ENCODE assay signal across 16 cellular contexts in the genomic region with DNA sequence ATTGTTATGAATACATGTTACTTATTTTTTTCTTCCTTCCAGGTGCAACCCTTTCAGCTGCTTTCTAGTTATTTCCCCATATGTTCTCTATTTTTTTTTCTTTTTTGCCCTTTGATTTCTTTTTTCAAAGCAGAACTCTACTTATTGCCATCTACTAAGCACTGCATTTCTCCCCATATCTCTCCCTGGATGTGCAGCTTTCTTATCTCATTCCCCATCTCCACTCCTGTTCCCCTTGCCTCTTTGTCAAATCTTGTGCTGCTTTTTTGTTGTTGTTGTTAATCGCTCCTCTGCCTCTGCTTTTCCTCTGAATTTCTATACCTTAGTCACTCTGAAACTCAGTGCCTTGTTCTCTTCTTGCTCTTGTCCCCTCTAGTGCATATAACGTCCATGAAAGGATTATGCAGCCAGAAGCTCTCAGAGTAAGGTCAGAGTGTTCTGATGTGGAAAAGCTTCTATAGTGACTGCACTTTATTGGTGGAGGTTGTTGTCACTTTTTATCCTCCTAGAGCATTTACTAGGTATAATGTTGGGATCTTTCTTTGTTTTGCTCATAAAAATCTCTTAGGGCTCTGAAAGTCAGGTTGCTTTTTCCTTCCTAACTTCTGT. TPM values are rescaled to one million over a fixed set of nuclear protein-coding genes. Genes with fewer than 3 reads are reported as not detected.
DNase-seq lines count a peak whose midpoint lies in the region; ATAC-seq and TF ChIP-seq lines count a peak whose summit lies in the region.
"Had no signal": no experiment of that assay in that cellular context is flagged by ENCODE, and none has a peak within 500 bp of the region (broad histone marks: within the 10 kb centered on the region; RNA-seq: fewer than 3 reads in every experiment).

No MANE protein-coding gene starts in this region.

- ATAC-seq in SK-N-SH treated with all-trans-retinoic acid at 6 μM for 48 hours, result no peak
- no peak for ATAC-seq in GM18498 (IDR thresholded peaks at IDR 0.05; ENCODE audit: unreplicated experiment)
- no peak for ATAC-seq in GM21390 (IDR thresholded peaks at IDR 0.05; ENCODE audit: unreplicated experiment)
- ATAC-seq: CD8-positive, alpha-beta T cell had no signal

- no peaks in the 10 kb centered on the region for H3K27me3 Mint-ChIP-seq in mesothelial cell of epicardium (ENCODE audit: low read depth)

- no peaks in the 10 kb centered on the region for H3F3A ChIP-seq in SK-N-SH (replicated peaks; ENCODE audit: insufficient read depth)

- H3K4me3 Mint-ChIP-seq in mesothelial cell of epicardium, result no peak overlapping the region
- H3K4me3 Mint-ChIP-seq: CD8-positive, alpha-beta T cell had no signal

- no peak overlapping the region; the same call in 1 of the 2 replicates for H2AFZ ChIP-seq in SK-N-SH (ENCODE audit: low read depth)
- H2AFZ ChIP-seq: GM23248, PC-9 had no signal

- H3K36me3 Mint-ChIP-seq in mesothelial cell of epicardium, result no peaks in the 10 kb centered on the region
- H3K36me3 Mint-ChIP-seq: CD8-positive, alpha-beta T cell had no signal

- H3K9ac ChIP-seq in SK-N-SH (no peak overlapping the region), skeletal muscle tissue (ENCODE audit: low read depth in 1 of 3, low read length in 3 of 3) (no peak overlapping the region)
- H3K9ac ChIP-seq: BLaER1, GM23248 had no signal

- H3K4me1 Mint-ChIP-seq in mesothelial cell of epicardium, result peaks cover 16% of the 10 kb centered on the region

- H3K36me3 ChIP-seq in SK-N-SH (replicated peaks in 1 of 2; ENCODE audit: control insufficient read depth in 1 of 2, insufficient read depth in 2 of 2, low read length in 1 of 2), result no peaks in the 10 kb centered on the region
- no peaks in the 10 kb centered on the region for H3K36me3 ChIP-seq in WERI-Rb-1
- H3K36me3 ChIP-seq in skeletal muscle tissue (ENCODE audit: control insufficient read depth in 3 of 3, insufficient read depth in 3 of 3, low read length in 3 of 3), result no peaks in the 10 kb centered on the region
- H3K36me3 ChIP-seq: BLaER1 had no signal

- no peak overlapping the region for H3K4me2 ChIP-seq in SK-N-SH
- H3K4me2 ChIP-seq: BLaER1, PC-9 had no signal

- no peaks in the 10 kb centered on the region for H4K20me1 ChIP-seq in SK-N-SH (ENCODE audit: insufficient read depth)
- H4K20me1 ChIP-seq: BLaER1 had no signal

- POLR2A ChIA-PET in SK-N-SH (lab: Yijun Ruan, JAX), result no interaction called here

- no peaks in the 10 kb centered on the region for H3K79me2 ChIP-seq in SK-N-SH (ENCODE audit: insufficient read depth)

- no peak for TF ChIP-seq EP300 in SK-N-SH (IDR thresholded peaks at IDR 0.05; ENCODE audit: borderline replicate concordance in 1 of 2, low read depth in 1 of 2, low read length in 1 of 2)

- intact Hi-C loops in posterior cingulate gyrus (cut with DNase I), result no loop called here

- no peaks in the 10 kb centered on the region for H3K9me3 ChIP-seq in SK-N-SH
- no peaks in the 10 kb centered on the region for H3K9me3 ChIP-seq in WERI-Rb-1 (ENCODE audit: severe bottlenecking)
- no peaks in the 10 kb centered on the region for H3K9me3 ChIP-seq in skeletal muscle tissue (ENCODE audit: control insufficient read depth in 3 of 3, low read length in 3 of 3)
- H3K9me3 ChIP-seq: BLaER1 had no signal

- H3K27ac ChIP-seq in SK-N-SH (ENCODE audit: low read depth in 2 of 2, low read length in 1 of 2) (no peak overlapping the region), WERI-Rb-1 (peak overlapping the region; percentile 23), skeletal muscle tissue (ENCODE audit: low read depth, low read length) (peak overlapping the region; percentile 65)
- H3K27ac ChIP-seq: BLaER1, GM23248, PC-9 had no signal

- H3K4me1 ChIP-seq in SK-N-SH (ENCODE audit: control insufficient read depth in 1 of 2, insufficient read depth in 2 of 2, low read depth in 1 of 2, low read length in 1 of 2) (no peaks in the 10 kb centered on the region; a peak in 1 of 4 replicates), skeletal muscle tissue (ENCODE audit: control insufficient read depth in 3 of 3, insufficient read depth in 3 of 3, low read length in 3 of 3) (peaks cover 6 to 7% (median 7%) of the 10 kb centered on the region in 3 donors)
- H3K4me1 ChIP-seq: BLaER1 had no signal

- DNase-seq in SK-N-SH (no peak), WERI-Rb-1 (no peak), mesothelial cell of epicardium (ENCODE audit: low spot score in 2 of 2, unreplicated experiment in 2 of 2) (no peak), posterior cingulate gyrus (no peak)
- DNase-seq: CD8-positive, alpha-beta T cell; DND-41; GM23248; NCI-H1105 treated with DMSO at 0.1 percent for 48 hours; NCI-H1930; NCI-H510A; PC-9 had no signal

- H3K4me3 ChIP-seq in SK-N-SH (ENCODE audit: low read depth in 2 of 2, low read length in 1 of 2) (no peak overlapping the region), WERI-Rb-1 (ENCODE audit: low read depth, low read length) (no peak overlapping the region), skeletal muscle tissue (ENCODE audit: low read length in 3 of 3) (peak overlapping the region in 1 of 3 donors; percentile 10)
- H3K4me3 ChIP-seq: BLaER1, GM23248, PC-9 had no signal

- no peak for TF ChIP-seq CTCF in SK-N-SH (IDR thresholded peaks at IDR 0.05)
- no peak for TF ChIP-seq CTCF in WERI-Rb-1 (IDR thresholded peaks at IDR 0.05; ENCODE audit: low read depth, low read length)
- no peak for TF ChIP-seq CTCF in mesothelial cell of epicardium (IDR thresholded peaks at IDR 0.05; ENCODE audit: unreplicated experiment)

- no peaks in the 10 kb centered on the region for H3K9me3 Mint-ChIP-seq in mesothelial cell of epicardium
- H3K9me3 Mint-ChIP-seq: CD8-positive, alpha-beta T cell had no signal

- CTCF ChIA-PET in SK-N-SH (lab: Yijun Ruan, JAX), result no interaction called here

- H3K27ac Mint-ChIP-seq in mesothelial cell of epicardium, result peak overlapping the region; percentile 0
- H3K27ac Mint-ChIP-seq: CD8-positive, alpha-beta T cell had no signal

- no peak for TF ChIP-seq RAD21 in SK-N-SH (IDR thresholded peaks at IDR 0.05; ENCODE audit: low read length)

- H3K9me2 ChIP-seq in SK-N-SH, result no peaks in the 10 kb centered on the region

- WGBS in SK-N-SH (ENCODE audit: low lambda C conversion rate), result 82% methylated on average over 2 of the region's 2 CpGs

- H3K27me3 ChIP-seq in SK-N-SH (ENCODE audit: insufficient read depth) (no peaks in the 10 kb centered on the region), WERI-Rb-1 (ENCODE audit: insufficient read depth, low read depth, severe bottlenecking) (no peaks in the 10 kb centered on the region), skeletal muscle tissue (ENCODE audit: control insufficient read depth in 3 of 3, insufficient read depth in 3 of 3, low read length in 3 of 3) (no peaks in the 10 kb centered on the region)
- H3K27me3 ChIP-seq: BLaER1 had no signal

TF ChIP-seq in SK-N-SH, 30 proteins besides CTCF, POLR2A, EP300 and RAD21:
- TF ChIP-seq GATA2 (CRISPR knock-in tag; IDR thresholded peaks at IDR 0.05) (peak; percentile 45), CHD2 (IDR thresholded peaks at IDR 0.05; ENCODE audit: low read length, partially characterized antibody) (no peak)

TF ChIP-seq in SK-N-SH treated with all-trans-retinoic acid at 6 μM for 48 hours, 23 proteins besides CTCF, POLR2A, EP300 and RAD21:
- TF ChIP-seq, protein P1, sequence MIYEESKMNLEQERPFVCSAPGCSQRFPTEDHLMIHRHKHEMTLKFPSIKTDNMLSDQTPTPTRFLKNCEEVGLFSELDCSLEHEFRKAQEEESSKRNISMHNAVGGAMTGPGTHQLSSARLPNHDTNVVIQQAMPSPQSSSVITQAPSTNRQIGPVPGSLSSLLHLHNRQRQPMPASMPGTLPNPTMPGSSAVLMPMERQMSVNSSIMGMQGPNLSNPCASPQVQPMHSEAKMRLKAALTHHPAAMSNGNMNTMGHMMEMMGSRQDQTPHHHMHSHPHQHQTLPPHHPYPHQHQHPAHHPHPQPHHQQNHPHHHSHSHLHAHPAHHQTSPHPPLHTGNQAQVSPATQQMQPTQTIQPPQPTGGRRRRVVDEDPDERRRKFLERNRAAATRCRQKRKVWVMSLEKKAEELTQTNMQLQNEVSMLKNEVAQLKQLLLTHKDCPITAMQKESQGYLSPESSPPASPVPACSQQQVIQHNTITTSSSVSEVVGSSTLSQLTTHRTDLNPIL (CRISPR knock-in tag; IDR thresholded peaks at IDR 0.05; ENCODE audit: low read depth), result no peak
- TF ChIP-seq TOX (CRISPR knock-in tag; IDR thresholded peaks at IDR 0.05; ENCODE audit: borderline replicate concordance) (no peak), SNAI2 (CRISPR knock-in tag; IDR thresholded peaks at IDR 0.05) (no peak), ZFP3 (CRISPR knock-in tag; IDR thresholded peaks at IDR 0.05) (no peak), ZC3H10 (CRISPR knock-in tag; IDR thresholded peaks at IDR 0.05) (no peak)
- TF ChIP-seq, protein P2, sequence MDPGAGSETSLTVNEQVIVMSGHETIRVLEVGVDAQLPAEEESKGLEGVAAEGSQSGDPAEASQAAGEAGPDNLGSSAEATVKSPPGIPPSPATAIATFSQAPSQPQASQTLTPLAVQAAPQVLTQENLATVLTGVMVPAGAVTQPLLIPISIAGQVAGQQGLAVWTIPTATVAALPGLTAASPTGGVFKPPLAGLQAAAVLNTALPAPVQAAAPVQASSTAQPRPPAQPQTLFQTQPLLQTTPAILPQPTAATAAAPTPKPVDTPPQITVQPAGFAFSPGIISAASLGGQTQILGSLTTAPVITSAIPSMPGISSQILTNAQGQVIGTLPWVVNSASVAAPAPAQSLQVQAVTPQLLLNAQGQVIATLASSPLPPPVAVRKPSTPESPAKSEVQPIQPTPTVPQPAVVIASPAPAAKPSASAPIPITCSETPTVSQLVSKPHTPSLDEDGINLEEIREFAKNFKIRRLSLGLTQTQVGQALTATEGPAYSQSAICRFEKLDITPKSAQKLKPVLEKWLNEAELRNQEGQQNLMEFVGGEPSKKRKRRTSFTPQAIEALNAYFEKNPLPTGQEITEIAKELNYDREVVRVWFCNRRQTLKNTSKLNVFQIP (CRISPR knock-in tag; IDR thresholded peaks at IDR 0.05; ENCODE audit: borderline replicate concordance, low read depth), result no peak

RNA-seq across cellular contexts. Expression of a gene that starts 51.1 kb away (rescaled TPM):
- 9.1 and 10.9 TPM in 2 replicates for polyA plus RNA-seq in SK-N-SH (2012; rRNA removed)
- 9.6 and 11.1 TPM in 2 replicates for polyA plus RNA-seq in SK-N-SH (2012; cell fraction: cytosol; rRNA removed)
- polyA plus RNA-seq in SK-N-SH (2012; cell fraction: nucleus; rRNA removed), result 13.7 and 18.1 TPM in 2 replicates
- total RNA-seq in mesothelial cell of epicardium (18.6 to 21.0 TPM (median 19.8 TPM) in 3 replicates), skeletal muscle tissue (23.0 TPM)

Comparison
In these comparisons a context has a peak if more than half of its experiments do, and no peak if none do; other contexts are left out.
1. H3K27ac ChIP-seq: peak in WERI-Rb-1 (single experiment) and skeletal muscle tissue (single experiment); none in SK-N-SH (0 of 2).